1 cellular context compared by ENCODE assay signal in the genomic region with DNA sequence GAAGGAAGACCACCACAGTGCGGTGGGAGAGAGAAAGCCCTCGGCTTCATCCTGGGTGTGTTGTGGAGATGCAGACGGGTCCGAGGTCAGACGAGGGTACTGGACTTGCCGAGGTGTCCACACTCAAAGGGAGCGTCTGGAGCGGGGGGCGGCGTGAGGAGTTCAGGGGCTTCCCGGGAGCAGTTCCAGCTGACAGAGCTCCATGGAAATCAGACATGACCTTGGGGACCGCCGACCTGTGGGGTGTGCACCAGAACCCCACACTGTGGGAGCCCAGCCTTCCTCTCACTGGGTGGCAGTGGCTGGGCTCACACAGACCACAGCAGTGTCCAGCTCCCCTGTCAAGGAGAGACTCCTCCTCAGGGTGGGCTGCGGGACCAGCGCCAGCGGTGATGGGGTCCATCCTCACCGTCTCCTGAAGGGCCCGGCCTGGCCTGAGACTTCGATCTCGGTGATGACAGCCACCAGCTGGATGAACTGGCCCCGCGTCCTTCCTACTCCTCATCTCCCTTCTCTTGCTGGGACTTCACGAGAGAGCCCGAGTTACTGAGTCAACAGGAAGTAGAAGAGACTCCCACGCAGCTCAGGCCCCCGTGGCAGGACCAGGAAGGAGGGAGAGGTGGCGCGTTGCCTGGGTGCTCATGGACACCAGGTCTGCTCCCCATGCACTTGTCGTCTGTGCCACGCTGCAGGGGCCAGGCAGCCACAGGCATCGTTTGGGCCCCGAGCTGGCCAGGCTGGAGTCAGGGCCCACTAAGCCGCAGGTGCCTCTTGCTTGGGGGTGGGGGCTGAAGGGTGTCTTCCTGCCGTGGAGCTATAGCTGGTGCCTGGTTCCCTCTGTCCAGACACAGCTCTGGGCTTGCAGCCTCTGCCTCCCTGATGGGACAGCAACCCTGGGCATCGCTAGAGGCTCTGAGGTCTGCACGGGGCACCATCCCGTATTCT.
TF ChIP-seq lines count a peak whose summit lies in the region.

No MANE protein-coding gene starts in this region.

TF ChIP-seq in HepG2, 621 proteins besides CTCF, POLR2A, EP300 and RAD21 (continued from another document):
- TF ChIP-seq, protein P1, sequence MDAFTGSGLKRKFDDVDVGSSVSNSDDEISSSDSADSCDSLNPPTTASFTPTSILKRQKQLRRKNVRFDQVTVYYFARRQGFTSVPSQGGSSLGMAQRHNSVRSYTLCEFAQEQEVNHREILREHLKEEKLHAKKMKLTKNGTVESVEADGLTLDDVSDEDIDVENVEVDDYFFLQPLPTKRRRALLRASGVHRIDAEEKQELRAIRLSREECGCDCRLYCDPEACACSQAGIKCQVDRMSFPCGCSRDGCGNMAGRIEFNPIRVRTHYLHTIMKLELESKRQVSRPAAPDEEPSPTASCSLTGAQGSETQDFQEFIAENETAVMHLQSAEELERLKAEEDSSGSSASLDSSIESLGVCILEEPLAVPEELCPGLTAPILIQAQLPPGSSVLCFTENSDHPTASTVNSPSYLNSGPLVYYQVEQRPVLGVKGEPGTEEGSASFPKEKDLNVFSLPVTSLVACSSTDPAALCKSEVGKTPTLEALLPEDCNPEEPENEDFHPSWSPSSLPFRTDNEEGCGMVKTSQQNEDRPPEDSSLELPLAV (CRISPR knock-in tag; conservative IDR thresholded peaks at IDR 0.05; ENCODE audit: low read depth): no peak
- TF ChIP-seq CENPT (CRISPR knock-in tag; IDR thresholded peaks at IDR 0.05; ENCODE audit: low read depth) (no peak), ZNF432 (CRISPR knock-in tag; IDR thresholded peaks at IDR 0.05; ENCODE audit: borderline replicate concordance) (no peak), ZNF546 (CRISPR knock-in tag; conservative IDR thresholded peaks at IDR 0.05) (no peak), SRY (CRISPR knock-in tag; IDR thresholded peaks at IDR 0.05) (no peak), TCF7 (IDR thresholded peaks at IDR 0.05; ENCODE audit: low read depth) (no peak), ZNF614 (CRISPR knock-in tag; IDR thresholded peaks at IDR 0.05; ENCODE audit: borderline replicate concordance) (no peak), JUNB (CRISPR knock-in tag; IDR thresholded peaks at IDR 0.05; ENCODE audit: borderline replicate concordance) (no peak), ZEB1 (IDR thresholded peaks at IDR 0.05; ENCODE audit: insufficient replicate concordance, low read depth) (no peak), TRIM24 (CRISPR knock-in tag; IDR thresholded peaks at IDR 0.05) (no peak)
- TF ChIP-seq, protein P2, sequence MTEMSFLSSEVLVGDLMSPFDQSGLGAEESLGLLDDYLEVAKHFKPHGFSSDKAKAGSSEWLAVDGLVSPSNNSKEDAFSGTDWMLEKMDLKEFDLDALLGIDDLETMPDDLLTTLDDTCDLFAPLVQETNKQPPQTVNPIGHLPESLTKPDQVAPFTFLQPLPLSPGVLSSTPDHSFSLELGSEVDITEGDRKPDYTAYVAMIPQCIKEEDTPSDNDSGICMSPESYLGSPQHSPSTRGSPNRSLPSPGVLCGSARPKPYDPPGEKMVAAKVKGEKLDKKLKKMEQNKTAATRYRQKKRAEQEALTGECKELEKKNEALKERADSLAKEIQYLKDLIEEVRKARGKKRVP (CRISPR knock-in tag; IDR thresholded peaks at IDR 0.05): no peak
- TF ChIP-seq, protein P3, sequence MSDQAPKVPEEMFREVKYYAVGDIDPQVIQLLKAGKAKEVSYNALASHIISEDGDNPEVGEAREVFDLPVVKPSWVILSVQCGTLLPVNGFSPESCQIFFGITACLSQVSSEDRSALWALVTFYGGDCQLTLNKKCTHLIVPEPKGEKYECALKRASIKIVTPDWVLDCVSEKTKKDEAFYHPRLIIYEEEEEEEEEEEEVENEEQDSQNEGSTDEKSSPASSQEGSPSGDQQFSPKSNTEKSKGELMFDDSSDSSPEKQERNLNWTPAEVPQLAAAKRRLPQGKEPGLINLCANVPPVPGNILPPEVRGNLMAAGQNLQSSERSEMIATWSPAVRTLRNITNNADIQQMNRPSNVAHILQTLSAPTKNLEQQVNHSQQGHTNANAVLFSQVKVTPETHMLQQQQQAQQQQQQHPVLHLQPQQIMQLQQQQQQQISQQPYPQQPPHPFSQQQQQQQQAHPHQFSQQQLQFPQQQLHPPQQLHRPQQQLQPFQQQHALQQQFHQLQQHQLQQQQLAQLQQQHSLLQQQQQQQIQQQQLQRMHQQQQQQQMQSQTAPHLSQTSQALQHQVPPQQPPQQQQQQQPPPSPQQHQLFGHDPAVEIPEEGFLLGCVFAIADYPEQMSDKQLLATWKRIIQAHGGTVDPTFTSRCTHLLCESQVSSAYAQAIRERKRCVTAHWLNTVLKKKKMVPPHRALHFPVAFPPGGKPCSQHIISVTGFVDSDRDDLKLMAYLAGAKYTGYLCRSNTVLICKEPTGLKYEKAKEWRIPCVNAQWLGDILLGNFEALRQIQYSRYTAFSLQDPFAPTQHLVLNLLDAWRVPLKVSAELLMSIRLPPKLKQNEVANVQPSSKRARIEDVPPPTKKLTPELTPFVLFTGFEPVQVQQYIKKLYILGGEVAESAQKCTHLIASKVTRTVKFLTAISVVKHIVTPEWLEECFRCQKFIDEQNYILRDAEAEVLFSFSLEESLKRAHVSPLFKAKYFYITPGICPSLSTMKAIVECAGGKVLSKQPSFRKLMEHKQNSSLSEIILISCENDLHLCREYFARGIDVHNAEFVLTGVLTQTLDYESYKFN (CRISPR knock-in tag; conservative IDR thresholded peaks at IDR 0.05): no peak
